ENCODE assay signal across 12 cellular contexts in the genomic region with DNA sequence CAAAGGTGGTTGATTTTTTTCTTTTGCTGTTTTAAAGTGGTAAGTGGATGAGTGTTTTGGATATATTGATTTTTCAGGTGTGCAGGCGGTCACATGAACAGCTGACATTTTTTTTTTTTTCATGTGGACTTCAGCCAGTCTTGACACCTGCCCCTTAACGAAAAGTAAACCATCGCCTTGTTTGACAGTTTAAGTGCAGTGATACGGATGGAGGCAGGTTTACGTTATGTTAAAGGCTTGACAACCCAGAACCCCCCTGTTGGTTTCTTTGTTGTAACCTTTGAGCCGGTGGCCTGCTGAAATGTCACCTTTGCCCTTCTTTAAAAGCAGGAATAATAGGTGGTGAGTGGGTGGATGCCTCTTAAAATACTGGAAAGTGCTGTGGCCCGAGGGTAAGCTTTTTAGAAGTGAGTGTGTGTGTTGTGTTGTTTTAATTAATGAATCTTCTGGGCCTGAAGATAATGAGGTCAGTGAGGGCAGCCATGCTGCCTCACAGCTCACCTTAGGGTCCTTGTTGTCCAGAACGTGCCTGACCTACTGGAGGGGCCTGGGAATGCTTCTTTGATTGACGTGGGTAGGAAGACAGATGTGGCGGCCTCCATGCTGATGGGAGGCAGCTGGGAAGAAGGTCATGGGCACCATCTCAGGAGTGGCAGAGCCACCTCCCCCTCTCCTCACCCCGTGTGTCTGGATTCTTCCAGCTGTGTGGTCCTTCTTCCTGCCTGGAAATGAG.
A peak's percentile ranks its signal among the peaks of the same experiment; 100 is the strongest.
DNase-seq lines count a peak whose midpoint lies in the region; ATAC-seq and TF ChIP-seq lines count a peak whose summit lies in the region.
"Had no signal": no experiment of that assay in that cellular context is flagged by ENCODE, and none has a peak within 500 bp of the region (broad histone marks: within the 10 kb centered on the region; RNA-seq: fewer than 3 reads in every experiment).

No MANE protein-coding gene starts in this region.

- DNase-seq in COLO668 (lab: John Stamatoyannopoulos, UW; ENCODE audit: unreplicated experiment) (peak; percentile 42), HuH-7.5 (ENCODE audit: low spot score) (peak; percentile 34), WTC11 (ENCODE audit: low spot score) (no peak), nephron progenitor cell (no peak), NCI-H1694 treated with DMSO at 0.1 percent for 48 hours (lab: John Stamatoyannopoulos, UW) (no peak), NCI-H1694 (lab: John Stamatoyannopoulos, UW) (no peak), KG1 (lab: John Stamatoyannopoulos, UW) (no peak)
- DNase-seq: activated naive CD4-positive, alpha-beta T cell treated with anti-CD3 and anti-CD28 coated beads, Interleukin-2, amount 50 U/mL, for 16 hours; AML-193; EL; left cardiac atrium had no signal

- TF ChIP-seq CTCF in WTC11 (IDR thresholded peaks at IDR 0.05) (no peak), nephron progenitor cell (IDR thresholded peaks at IDR 0.05) (no peak)

- H3K4me1 Mint-ChIP-seq in WTC11 (peaks cover 68% of the 10 kb centered on the region), nephron progenitor cell (peaks cover 70% of the 10 kb centered on the region)

- ATAC-seq in WTC11, result no peak
- no peak for ATAC-seq in GM18517 (IDR thresholded peaks at IDR 0.05; ENCODE audit: unreplicated experiment)

- H3K36me3 Mint-ChIP-seq in WTC11, result no peaks in the 10 kb centered on the region
- peaks cover 4% of the 10 kb centered on the region for H3K36me3 Mint-ChIP-seq in nephron progenitor cell (ENCODE audit: low read depth)

- CTCF ChIA-PET in WTC11 (lab: Charles Lee), result interaction anchor here (1.3 to 1.9 kb wide), 2 partner anchors 32 to 34 kb away, joined by 5 to 6 read pairs; no protein-coding TSS in a partner anchor

- POLR2A ChIA-PET in WTC11 (lab: Charles Lee), result interaction anchor here (0.5 kb wide), 1 partner anchor 332 kb away, joined by 7 read pairs; no protein-coding TSS in a partner anchor

- H3K9me3 Mint-ChIP-seq in WTC11 (no peaks in the 10 kb centered on the region), nephron progenitor cell (no peaks in the 10 kb centered on the region)

- H3K4me3 Mint-ChIP-seq in WTC11 (no peak overlapping the region), nephron progenitor cell (peak overlapping the region; percentile 24)

- peak overlapping the region; percentile 47 for H3K27ac Mint-ChIP-seq in WTC11
- no peak overlapping the region for H3K27ac Mint-ChIP-seq in nephron progenitor cell

- H3K27me3 Mint-ChIP-seq in WTC11 (ENCODE audit: low read depth) (no peaks in the 10 kb centered on the region), nephron progenitor cell (ENCODE audit: low read depth, poor library complexity) (peaks cover 8% of the 10 kb centered on the region)

TF ChIP-seq in WTC11, 78 proteins besides CTCF, POLR2A, EP300 and RAD21:
- TF ChIP-seq CREB1 (CRISPR knock-in tag; IDR thresholded peaks at IDR 0.05) (no peak), GABPB1 (CRISPR knock-in tag; IDR thresholded peaks at IDR 0.05) (0 out of 2 replicates have a peak, but pooled peaks have one; percentile 33)

Comparison
In these comparisons a context has a peak if more than half of its experiments do, and no peak if none do; other contexts are left out.
1. DNase-seq: peak in COLO668 (single experiment) and HuH-7.5 (single experiment); none in WTC11 (single experiment), nephron progenitor cell (single experiment), NCI-H1694 treated with DMSO at 0.1 percent for 48 hours (single experiment), NCI-H1694 (single experiment) and KG1 (single experiment).